39 cellular contexts compared by ENCODE assay signal in genomic region chr12:69641546-69641945, GRCh38. TPM values are rescaled to one million over a fixed set of nuclear protein-coding genes. Genes with fewer than 3 reads are reported as not detected.
"Had no signal": no experiment of that assay in that cellular context is flagged by ENCODE, and none has a peak within 500 bp of the region (broad histone marks: within the 10 kb centered on the region; RNA-seq: fewer than 3 reads in every experiment).

No MANE protein-coding gene starts in this region.

- H3K27ac ChIP-seq: ascending aorta, VCaP had no signal

- DNase-seq: activated CD4-positive, alpha-beta memory T cell treated with anti-CD3 and anti-CD28 coated beads, Interleukin-2, amount 10 ng/mL, durations not matched to agents 7 days and 5 days; activated CD4-positive, alpha-beta T cell treated with anti-CD3 and anti-CD28 coated beads for 1 hour; activated CD4-positive, alpha-beta T cell treated with anti-CD3 and anti-CD28 coated beads for 36 hours; activated CD4-positive, alpha-beta T cell treated with anti-CD3 and anti-CD28 coated beads for 48 hours; activated CD4-positive, alpha-beta T cell treated with anti-CD3 and anti-CD28 coated beads, Interleukin-2, amount 10 ng/mL, durations not matched to agents 7 days and 5 days; activated CD4-positive, alpha-beta T cell treated with anti-CD3 and anti-CD28 coated beads, Interleukin-2, amount 50 U/mL, for 48 hours; activated CD4-positive, CD25-positive, alpha-beta regulatory T cell; activated CD8-positive, alpha-beta memory T cell treated with anti-CD3 and anti-CD28 coated beads for 24 hours; activated CD8-positive, alpha-beta memory T cell treated with anti-CD3 and anti-CD28 coated beads, Interleukin-2, amount 10 ng/mL, durations not matched to agents 7 days and 5 days; activated CD8-positive, alpha-beta memory T cell treated with anti-CD3 and anti-CD28 coated beads, Interleukin-2, amount 50 U/mL, for 48 hours; activated CD8-positive, alpha-beta T cell treated with anti-CD3 and anti-CD28 coated beads, Interleukin-2, amount 10 ng/mL, durations not matched to agents 7 days and 5 days; activated effector memory CD4-positive, alpha-beta T cell treated with Interleukin-2 at 50 U/mL for 16 hours; activated gamma-delta T cell; activated naive CD4-positive, alpha-beta T cell treated with anti-CD3 and anti-CD28 coated beads, Interleukin-2, amount 10 ng/mL, durations not matched to agents 7 days and 5 days; activated naive CD4-positive, alpha-beta T cell treated with Interleukin-2 at 50 U/mL for 16 hours; activated naive CD8-positive, alpha-beta T cell treated with anti-CD3 and anti-CD28 coated beads, Interleukin-2, amount 10 ng/mL, durations not matched to agents 7 days and 5 days; activated naive CD8-positive, alpha-beta T cell treated with anti-CD3 and anti-CD28 coated beads, Interleukin-2, amount 50 U/mL, for 24 hours; activated T-cell treated with anti-CD3 and anti-CD28 coated beads, Interleukin-2, amount 50 U/mL, for 24 hours; activated T-cell treated with anti-CD3 and anti-CD28 coated beads, Interleukin-2, amount 50 U/mL, for 48 hours; amygdala; anterior cingulate cortex; central memory CD4-positive, alpha-beta T cell; T-helper 1 cell; T-helper 2 cell; T-helper 9 cell had no signal

- H3K9me3 Mint-ChIP-seq: activated CD4-positive, alpha-beta memory T cell treated with anti-CD3 and anti-CD28 coated beads, Interleukin-2, amount 10 ng/mL, durations not matched to agents 7 days and 5 days; activated CD4-positive, alpha-beta T cell treated with anti-CD3 and anti-CD28 coated beads, Interleukin-2, amount 10 ng/mL, durations not matched to agents 7 days and 5 days; activated naive CD4-positive, alpha-beta T cell treated with anti-CD3 and anti-CD28 coated beads, Interleukin-2, amount 10 ng/mL, durations not matched to agents 7 days and 5 days; activated naive CD4-positive, alpha-beta T cell treated with anti-CD3 and anti-CD28 coated beads, Interleukin-2, amount 50 U/mL, for 24 hours; activated naive CD8-positive, alpha-beta T cell treated with anti-CD3 and anti-CD28 coated beads, Interleukin-2, amount 10 ng/mL, durations not matched to agents 7 days and 5 days; activated naive CD8-positive, alpha-beta T cell treated with anti-CD3 and anti-CD28 coated beads, Interleukin-2, amount 50 U/mL, for 24 hours; activated T-cell treated with anti-CD3 and anti-CD28 coated beads, Interleukin-2, amount 50 U/mL, for 24 hours; activated T-helper 2 cell treated with anti-CD3 and anti-CD28 coated beads, Interferon-gamma antibody, Interleukin-2, Interleukin-4, amounts not matched to agents 10 μg/mL and 5 μg/mL and 100 μg/mL, durations not matched to agents 14 hours and 24 hours and 36 hours; brain; T-helper 1 cell treated with Interleukin-12 subunit alpha and Interleukin-12 subunit beta and Interleukin-4 antibody, amounts not matched to agents 30 μg/mL and 1 μg/mL, for 36 hours; T-helper 2 cell treated with Interferon-gamma antibody and Interleukin-4, amounts not matched to agents 5 μg/mL and 100 μg/mL, for 36 hours; WTC11 had no signal

- FAIRE-seq: bronchial epithelial cell, TTC549 had no signal

- H3K4me3 Mint-ChIP-seq: activated CD4-positive, alpha-beta memory T cell treated with anti-CD3 and anti-CD28 coated beads, Interleukin-2, amount 10 ng/mL, durations not matched to agents 7 days and 5 days; activated CD4-positive, alpha-beta T cell treated with anti-CD3 and anti-CD28 coated beads for 36 hours; activated CD4-positive, alpha-beta T cell treated with anti-CD3 and anti-CD28 coated beads, Interleukin-2, amount 10 ng/mL, durations not matched to agents 7 days and 5 days; activated CD8-positive, alpha-beta memory T cell treated with anti-CD3 and anti-CD28 coated beads, Interleukin-2, amount 10 ng/mL, durations not matched to agents 7 days and 5 days; activated CD8-positive, alpha-beta T cell treated with anti-CD3 and anti-CD28 coated beads, Interleukin-2, amount 10 ng/mL, durations not matched to agents 7 days and 5 days; activated naive CD4-positive, alpha-beta T cell treated with anti-CD3 and anti-CD28 coated beads, Interleukin-2, amount 10 ng/mL, durations not matched to agents 7 days and 5 days; activated naive CD4-positive, alpha-beta T cell treated with anti-CD3 and anti-CD28 coated beads, Interleukin-2, amount 50 U/mL, for 24 hours; activated naive CD8-positive, alpha-beta T cell; activated naive CD8-positive, alpha-beta T cell treated with anti-CD3 and anti-CD28 coated beads, Interleukin-2, amount 10 ng/mL, durations not matched to agents 7 days and 5 days; activated naive CD8-positive, alpha-beta T cell treated with anti-CD3 and anti-CD28 coated beads, Interleukin-2, amount 50 U/mL, for 24 hours; activated T-cell treated with anti-CD3 and anti-CD28 coated beads, Interleukin-2, amount 50 U/mL, for 24 hours; brain; T-helper 1 cell treated with Interleukin-12 subunit alpha and Interleukin-12 subunit beta and Interleukin-4 antibody, amounts not matched to agents 30 μg/mL and 1 μg/mL, for 36 hours; T-helper 2 cell treated with Interferon-gamma antibody and Interleukin-4, amounts not matched to agents 5 μg/mL and 100 μg/mL, for 36 hours; WTC11 had no signal

- ATAC-seq: activated CD4-positive, alpha-beta T cell treated with anti-CD3 and anti-CD28 coated beads for 36 hours; activated CD4-positive, CD25-positive, alpha-beta regulatory T cell treated with anti-CD3 and anti-CD28 coated beads, Interleukin-2, amount 50 U/mL, for 24 hours; activated CD8-positive, alpha-beta memory T cell treated with anti-CD3 and anti-CD28 coated beads, Interleukin-2, amount 10 ng/mL, durations not matched to agents 7 days and 5 days; activated CD8-positive, alpha-beta T cell treated with anti-CD3 and anti-CD28 coated beads, Interleukin-2, amount 10 ng/mL, durations not matched to agents 7 days and 5 days; activated naive CD8-positive, alpha-beta T cell treated with anti-CD3 and anti-CD28 coated beads, Interleukin-2, amount 50 U/mL, for 24 hours; WTC11 had no signal

- H3K4me1 ChIP-seq: ascending aorta had no signal

- H3K27ac Mint-ChIP-seq: activated CD4-positive, alpha-beta memory T cell treated with anti-CD3 and anti-CD28 coated beads, Interleukin-2, amount 10 ng/mL, durations not matched to agents 7 days and 5 days; activated CD4-positive, alpha-beta T cell treated with anti-CD3 and anti-CD28 coated beads for 36 hours; activated CD4-positive, alpha-beta T cell treated with anti-CD3 and anti-CD28 coated beads, Interleukin-2, amount 10 ng/mL, durations not matched to agents 7 days and 5 days; activated CD8-positive, alpha-beta memory T cell treated with anti-CD3 and anti-CD28 coated beads, Interleukin-2, amount 10 ng/mL, durations not matched to agents 7 days and 5 days; activated CD8-positive, alpha-beta T cell treated with anti-CD3 and anti-CD28 coated beads, Interleukin-2, amount 10 ng/mL, durations not matched to agents 7 days and 5 days; activated naive CD4-positive, alpha-beta T cell treated with anti-CD3 and anti-CD28 coated beads, Interleukin-2, amount 10 ng/mL, durations not matched to agents 7 days and 5 days; activated naive CD4-positive, alpha-beta T cell treated with anti-CD3 and anti-CD28 coated beads, Interleukin-2, amount 50 U/mL, for 24 hours; activated naive CD8-positive, alpha-beta T cell; activated naive CD8-positive, alpha-beta T cell treated with anti-CD3 and anti-CD28 coated beads, Interleukin-2, amount 10 ng/mL, durations not matched to agents 7 days and 5 days; activated naive CD8-positive, alpha-beta T cell treated with anti-CD3 and anti-CD28 coated beads, Interleukin-2, amount 50 U/mL, for 24 hours; activated T-cell treated with anti-CD3 and anti-CD28 coated beads, Interleukin-2, amount 50 U/mL, for 24 hours; activated T-helper 2 cell treated with anti-CD3 and anti-CD28 coated beads, Interferon-gamma antibody, Interleukin-2, Interleukin-4, amounts not matched to agents 10 μg/mL and 5 μg/mL and 100 μg/mL, durations not matched to agents 14 hours and 24 hours and 36 hours; brain; T-helper 1 cell treated with Interleukin-12 subunit alpha and Interleukin-12 subunit beta and Interleukin-4 antibody, amounts not matched to agents 30 μg/mL and 1 μg/mL, for 36 hours; T-helper 2 cell treated with Interferon-gamma antibody and Interleukin-4, amounts not matched to agents 5 μg/mL and 100 μg/mL, for 36 hours; WTC11 had no signal

- H3K27me3 Mint-ChIP-seq: activated CD4-positive, alpha-beta T cell treated with anti-CD3 and anti-CD28 coated beads for 36 hours; activated CD4-positive, alpha-beta T cell treated with anti-CD3 and anti-CD28 coated beads, Interleukin-2, amount 10 ng/mL, durations not matched to agents 7 days and 5 days; activated naive CD4-positive, alpha-beta T cell treated with anti-CD3 and anti-CD28 coated beads, Interleukin-2, amount 50 U/mL, for 24 hours; activated T-cell treated with anti-CD3 and anti-CD28 coated beads, Interleukin-2, amount 50 U/mL, for 24 hours; brain had no signal

- H3K36me3 Mint-ChIP-seq: activated CD8-positive, alpha-beta memory T cell treated with anti-CD3 and anti-CD28 coated beads, Interleukin-2, amount 10 ng/mL, durations not matched to agents 7 days and 5 days; activated naive CD4-positive, alpha-beta T cell treated with anti-CD3 and anti-CD28 coated beads, Interleukin-2, amount 10 ng/mL, durations not matched to agents 7 days and 5 days; activated naive CD4-positive, alpha-beta T cell treated with anti-CD3 and anti-CD28 coated beads, Interleukin-2, amount 50 U/mL, for 24 hours; activated naive CD8-positive, alpha-beta T cell; activated naive CD8-positive, alpha-beta T cell treated with anti-CD3 and anti-CD28 coated beads, Interleukin-2, amount 10 ng/mL, durations not matched to agents 7 days and 5 days; brain; WTC11 had no signal

- H3K36me3 ChIP-seq: ascending aorta had no signal

- H3K9me3 ChIP-seq: ascending aorta had no signal

- H3K4me1 Mint-ChIP-seq: activated CD4-positive, alpha-beta memory T cell treated with anti-CD3 and anti-CD28 coated beads, Interleukin-2, amount 10 ng/mL, durations not matched to agents 7 days and 5 days; activated CD4-positive, alpha-beta T cell treated with anti-CD3 and anti-CD28 coated beads for 36 hours; activated CD4-positive, alpha-beta T cell treated with anti-CD3 and anti-CD28 coated beads, Interleukin-2, amount 10 ng/mL, durations not matched to agents 7 days and 5 days; activated CD8-positive, alpha-beta memory T cell treated with anti-CD3 and anti-CD28 coated beads, Interleukin-2, amount 10 ng/mL, durations not matched to agents 7 days and 5 days; activated naive CD4-positive, alpha-beta T cell treated with anti-CD3 and anti-CD28 coated beads, Interleukin-2, amount 10 ng/mL, durations not matched to agents 7 days and 5 days; brain; WTC11 had no signal

- H3K27me3 ChIP-seq: ascending aorta had no signal

- H3K4me3 ChIP-seq: ascending aorta had no signal

RNA-seq across cellular contexts. Expression of gene LRRC10, which starts 30.8 kb away (rescaled TPM):
- total RNA-seq: activated CD4-positive, alpha-beta memory T cell treated with anti-CD3 and anti-CD28 coated beads, Interleukin-2, amount 10 ng/mL, durations not matched to agents 7 days and 5 days; activated CD4-positive, alpha-beta T cell treated with anti-CD3 and anti-CD28 coated beads for 36 hours; activated CD4-positive, alpha-beta T cell treated with anti-CD3 and anti-CD28 coated beads, Interleukin-2, amount 10 ng/mL, durations not matched to agents 7 days and 5 days; activated CD8-positive, alpha-beta memory T cell treated with anti-CD3 and anti-CD28 coated beads, Interleukin-2, amount 10 ng/mL, durations not matched to agents 7 days and 5 days; activated CD8-positive, alpha-beta T cell treated with anti-CD3 and anti-CD28 coated beads, Interleukin-2, amount 10 ng/mL, durations not matched to agents 7 days and 5 days; activated naive CD8-positive, alpha-beta T cell treated with anti-CD3 and anti-CD28 coated beads, Interleukin-2, amount 10 ng/mL, durations not matched to agents 7 days and 5 days; activated T-helper 2 cell treated with anti-CD3 and anti-CD28 coated beads, Interferon-gamma antibody, Interleukin-2, Interleukin-4, amounts not matched to agents 10 μg/mL and 5 μg/mL and 100 μg/mL, durations not matched to agents 14 hours and 24 hours and 36 hours; ascending aorta; bronchial epithelial cell; cerebellum; WTC11 had no signal
- polyA plus RNA-seq: adipose tissue had no signal

RNA-seq across cellular contexts. Expression of gene BEST3, which starts 57.6 kb away (rescaled TPM):
- total RNA-seq: activated CD4-positive, alpha-beta memory T cell treated with anti-CD3 and anti-CD28 coated beads, Interleukin-2, amount 10 ng/mL, durations not matched to agents 7 days and 5 days; activated CD4-positive, alpha-beta T cell treated with anti-CD3 and anti-CD28 coated beads for 36 hours; activated CD4-positive, alpha-beta T cell treated with anti-CD3 and anti-CD28 coated beads, Interleukin-2, amount 10 ng/mL, durations not matched to agents 7 days and 5 days; activated CD8-positive, alpha-beta memory T cell treated with anti-CD3 and anti-CD28 coated beads, Interleukin-2, amount 10 ng/mL, durations not matched to agents 7 days and 5 days; activated CD8-positive, alpha-beta T cell treated with anti-CD3 and anti-CD28 coated beads, Interleukin-2, amount 10 ng/mL, durations not matched to agents 7 days and 5 days; activated naive CD8-positive, alpha-beta T cell treated with anti-CD3 and anti-CD28 coated beads, Interleukin-2, amount 10 ng/mL, durations not matched to agents 7 days and 5 days; activated T-helper 2 cell treated with anti-CD3 and anti-CD28 coated beads, Interferon-gamma antibody, Interleukin-2, Interleukin-4, amounts not matched to agents 10 μg/mL and 5 μg/mL and 100 μg/mL, durations not matched to agents 14 hours and 24 hours and 36 hours; ascending aorta; bronchial epithelial cell; WTC11 had no signal
